Comparison of ENCODE assay signal across 24 cellular contexts in genomic region chr15:95645791-95646338, GRCh38.
"Had no signal": no experiment of that assay in that cellular context is flagged by ENCODE, and none has a peak within 500 bp of the region (broad histone marks: within the 10 kb centered on the region; RNA-seq: fewer than 3 reads in every experiment).

No MANE protein-coding gene starts in this region.

- DNase-seq: dermis blood vessel endothelial cell; dorsolateral prefrontal cortex; effector CD4-positive, alpha-beta T cell; effector memory CD4-positive, alpha-beta T cell; foreskin keratinocyte; heart left ventricle; hypothalamus; immature natural killer cell; islet precursor cell; kidney; kidney glomerular epithelial cell; left colon; left lung; left ventricle myocardium superior; lower lobe of right lung; mesenchymal stem cell had no signal

- FAIRE-seq: colon, endothelial cell of umbilical vein, frontal cortex, kidney had no signal

- H3K9me3 ChIP-seq: esophagus muscularis mucosa, gastroesophageal sphincter, heart left ventricle, left lung, lower lobe of right lung had no signal

- ATAC-seq: foreskin keratinocyte, gastroesophageal sphincter, heart left ventricle, left colon, left lung, left ventricle myocardium superior, lower lobe of right lung had no signal

- H3K4me1 Mint-ChIP-seq: immature natural killer cell had no signal

- H2AFZ ChIP-seq: hepatocyte had no signal

- H3K4me2 ChIP-seq: hepatocyte had no signal

- H3K27me3 ChIP-seq: esophagus muscularis mucosa, foreskin keratinocyte, gastroesophageal sphincter, heart left ventricle, hepatocyte, left lung had no signal

- H3K79me2 ChIP-seq: hepatocyte had no signal

- H3K4me1 ChIP-seq: esophagus muscularis mucosa, foreskin keratinocyte, gastroesophageal sphincter, heart left ventricle, left lung, lower lobe of right lung had no signal

- H3K36me3 Mint-ChIP-seq: immature natural killer cell, mesothelial cell of epicardium had no signal

- H3K4me3 Mint-ChIP-seq: immature natural killer cell, mesothelial cell of epicardium had no signal

- H3K27ac ChIP-seq: coronary artery, dorsolateral prefrontal cortex, esophagus muscularis mucosa, foreskin keratinocyte, gastroesophageal sphincter, hepatocyte, left lung, lower lobe of right lung had no signal

- H3K36me3 ChIP-seq: esophagus muscularis mucosa, gastroesophageal sphincter, heart left ventricle, left lung, lower lobe of right lung had no signal

- H3K4me3 ChIP-seq: coronary artery, dorsolateral prefrontal cortex, esophagus muscularis mucosa, gastroesophageal sphincter, heart left ventricle, hepatocyte, left lung, lower lobe of right lung had no signal

- H3K9me3 Mint-ChIP-seq: mesothelial cell of epicardium had no signal

- H3K27ac Mint-ChIP-seq: immature natural killer cell, mesothelial cell of epicardium had no signal
